In genomic region chr10:43228783-43229207, GRCh38 we compare ENCODE assay signal across 10 cellular contexts. TPM values are rescaled to one million over a fixed set of nuclear protein-coding genes. Genes with fewer than 3 reads are reported as not detected.
DNase-seq lines count a peak whose midpoint lies in the region; ATAC-seq and TF ChIP-seq lines count a peak whose summit lies in the region.
"Had no signal": no experiment of that assay in that cellular context is flagged by ENCODE, and none has a peak within 500 bp of the region (broad histone marks: within the 10 kb centered on the region; RNA-seq: fewer than 3 reads in every experiment).

No MANE protein-coding gene starts in this region.

- POLR2A ChIA-PET in naive thymus-derived CD8-positive, alpha-beta T cell (lab: Charles Lee) = no interaction called here

- no peak overlapping the region for H3K27ac Mint-ChIP-seq in activated naive CD4-positive, alpha-beta T cell treated with anti-CD3 and anti-CD28 coated beads for 36 hours
- no peak overlapping the region for H3K27ac Mint-ChIP-seq in dendritic cell treated with granulocyte-macrophage colony-stimulating factor and Interleukin-4, amounts not matched to agents 40 ng/mL and 50 ng/mL, for 4 days
- peak overlapping the region in 7 of 10 donors; percentile 22 to 96 (median 72) for H3K27ac Mint-ChIP-seq in naive thymus-derived CD8-positive, alpha-beta T cell

- intact Hi-C loops in activated naive CD4-positive, alpha-beta T cell treated with anti-CD3 and anti-CD28 coated beads for 36 hours (cut with micrococcal nuclease) = loop anchor here (5.0 kb wide), 1 partner anchor 234 kb away; no protein-coding TSS in a partner anchor
- intact Hi-C loops in dendritic cell treated with granulocyte-macrophage colony-stimulating factor and Interleukin-4, amounts not matched to agents 40 ng/mL and 50 ng/mL, for 4 days (cut with micrococcal nuclease) = no loop called here
- intact Hi-C loops in vagina (cut with DNase I) = no loop called here

- no peaks in the 10 kb centered on the region for H3K36me3 ChIP-seq in vagina

- H3K27me3 Mint-ChIP-seq in activated naive CD4-positive, alpha-beta T cell treated with anti-CD3 and anti-CD28 coated beads for 36 hours (ENCODE audit: low read depth) = peaks cover 27% of the 10 kb centered on the region
- peaks cover 52% of the 10 kb centered on the region for H3K27me3 Mint-ChIP-seq in dendritic cell treated with granulocyte-macrophage colony-stimulating factor and Interleukin-4, amounts not matched to agents 40 ng/mL and 50 ng/mL, for 4 days
- peaks cover 6 to 23% (median 11%) of the 10 kb centered on the region in 5 donors for H3K27me3 Mint-ChIP-seq in naive thymus-derived CD8-positive, alpha-beta T cell

- ATAC-seq in naive thymus-derived CD8-positive, alpha-beta T cell = peak in 1 of 2 donors; percentile 10

- H3K27ac ChIP-seq in vagina = no peak overlapping the region

- peak overlapping the region; percentile 30 to 42 for H3K4me3 ChIP-seq in vagina

- H3K27me3 ChIP-seq in vagina = peaks cover 4% of the 10 kb centered on the region

- DNase-seq in activated naive CD4-positive, alpha-beta T cell treated with anti-CD3 and anti-CD28 coated beads for 36 hours = peak; percentile 1
- DNase-seq in activated naive CD4-positive, alpha-beta T cell treated with anti-CD3 and anti-CD28 coated beads, Interleukin-2, amount 50 U/mL, for 16 hours = no peak
- peak in 2 of 10 donors; percentile 29 to 49 for DNase-seq in naive thymus-derived CD8-positive, alpha-beta T cell
- DNase-seq in vagina (ENCODE audit: extremely low spot score in 2 of 2) (no peak), NCI-H446 treated with DMSO at 0.1 percent for 48 hours (lab: John Stamatoyannopoulos, UW) (no peak), AG20443 (ENCODE audit: low spot score) (no peak), SKM-1 (lab: John Stamatoyannopoulos, UW; ENCODE audit: unreplicated experiment) (no peak)
- DNase-seq: mammary epithelial cell, NCI-H2227 treated with DMSO at 0.1 percent for 48 hours had no signal

- H3K36me3 Mint-ChIP-seq in activated naive CD4-positive, alpha-beta T cell treated with anti-CD3 and anti-CD28 coated beads for 36 hours (ENCODE audit: low read depth) = no peaks in the 10 kb centered on the region
- H3K36me3 Mint-ChIP-seq in dendritic cell treated with granulocyte-macrophage colony-stimulating factor and Interleukin-4, amounts not matched to agents 40 ng/mL and 50 ng/mL, for 4 days (ENCODE audit: low read depth) = no peaks in the 10 kb centered on the region
- no peaks in the 10 kb centered on the region for H3K36me3 Mint-ChIP-seq in naive thymus-derived CD8-positive, alpha-beta T cell

- no peaks in the 10 kb centered on the region for H3K9me3 Mint-ChIP-seq in activated naive CD4-positive, alpha-beta T cell treated with anti-CD3 and anti-CD28 coated beads for 36 hours
- no peaks in the 10 kb centered on the region for H3K9me3 Mint-ChIP-seq in dendritic cell treated with granulocyte-macrophage colony-stimulating factor and Interleukin-4, amounts not matched to agents 40 ng/mL and 50 ng/mL, for 4 days
- H3K9me3 Mint-ChIP-seq in naive thymus-derived CD8-positive, alpha-beta T cell = no peaks in the 10 kb centered on the region

- CTCF ChIA-PET in activated naive CD4-positive, alpha-beta T cell treated with anti-CD3 and anti-CD28 coated beads for 36 hours (lab: Charles Lee) = no interaction called here

- H3K4me3 Mint-ChIP-seq in activated naive CD4-positive, alpha-beta T cell treated with anti-CD3 and anti-CD28 coated beads for 36 hours = peak overlapping the region; percentile 59
- peak overlapping the region; percentile 50 for H3K4me3 Mint-ChIP-seq in dendritic cell treated with granulocyte-macrophage colony-stimulating factor and Interleukin-4, amounts not matched to agents 40 ng/mL and 50 ng/mL, for 4 days
- H3K4me3 Mint-ChIP-seq in naive thymus-derived CD8-positive, alpha-beta T cell = peak overlapping the region; percentile 76 to 90 (median 84)

- no peak for TF ChIP-seq CTCF in vagina (IDR thresholded peaks at IDR 0.05)

- H3K9me3 ChIP-seq in vagina = no peaks in the 10 kb centered on the region

- H3K4me1 Mint-ChIP-seq in activated naive CD4-positive, alpha-beta T cell treated with anti-CD3 and anti-CD28 coated beads for 36 hours (ENCODE audit: low read depth) = peaks cover 9% of the 10 kb centered on the region
- H3K4me1 Mint-ChIP-seq in dendritic cell treated with granulocyte-macrophage colony-stimulating factor and Interleukin-4, amounts not matched to agents 40 ng/mL and 50 ng/mL, for 4 days (ENCODE audit: low read depth) = peaks cover 15% of the 10 kb centered on the region
- H3K4me1 Mint-ChIP-seq in naive thymus-derived CD8-positive, alpha-beta T cell = peaks cover 18 to 56% (median 39%) of the 10 kb centered on the region in 4 donors

- peaks cover 6% of the 10 kb centered on the region for H3K4me1 ChIP-seq in vagina

- TF ChIP-seq POLR2A in vagina (IDR thresholded peaks at IDR 0.05) = no peak

RNA-seq across cellular contexts. Expression of gene RASGEF1A, which starts 38.1 kb away (rescaled TPM):
- not detected for total RNA-seq in activated naive CD4-positive, alpha-beta T cell treated with anti-CD3 and anti-CD28 coated beads for 36 hours
- total RNA-seq in naive thymus-derived CD8-positive, alpha-beta T cell = under 1 TPM; 0.23 to 0.47 TPM
- polyA plus RNA-seq in naive thymus-derived CD8-positive, alpha-beta T cell = 1 to 10 TPM in 1 of 3 donors, under 1 TPM in 2; 0.30 to 6.1 (median 0.42) TPM
- total RNA-seq in vagina = 14.5 TPM

Comparison
In these comparisons a context has a peak if more than half of its experiments do, and no peak if none do; other contexts are left out.
1. H3K27ac Mint-ChIP-seq: peak in naive thymus-derived CD8-positive, alpha-beta T cell (7 of 10); none in activated naive CD4-positive, alpha-beta T cell treated with anti-CD3 and anti-CD28 coated beads for 36 hours (single experiment) and dendritic cell treated with granulocyte-macrophage colony-stimulating factor and Interleukin-4, amounts not matched to agents 40 ng/mL and 50 ng/mL, for 4 days (single experiment).
2. RNA of gene RASGEF1A, which starts 38.1 kb away (total RNA-seq): 14.5 TPM in vagina (single experiment); 0.23 to 0.47 TPM in naive thymus-derived CD8-positive, alpha-beta T cell and not detected in activated naive CD4-positive, alpha-beta T cell treated with anti-CD3 and anti-CD28 coated beads for 36 hours; every median in the first group is over 10 times any median in the second.
3. Peak in every context shown above with its lines, with median percentiles within 50 percentile points of each other: H3K4me3 Mint-ChIP-seq.